In genomic region chr14:101060171-101060601, GRCh38 we compare ENCODE assay signal across 26 cellular contexts.
"Had no signal": no experiment of that assay in that cellular context is flagged by ENCODE, and none has a peak within 500 bp of the region (broad histone marks: within the 10 kb centered on the region; RNA-seq: fewer than 3 reads in every experiment).

No MANE protein-coding gene starts in this region.

- DNase-seq: activated CD4-positive, alpha-beta T cell treated with anti-CD3 and anti-CD28 coated beads, Interleukin-2, amount 10 ng/mL, durations not matched to agents 24 days and 14 days; activated CD8-positive, alpha-beta memory T cell treated with anti-CD3 and anti-CD28 coated beads, Interleukin-2, amount 10 ng/mL, durations not matched to agents 7 days and 5 days; activated CD8-positive, alpha-beta T cell treated with anti-CD3 and anti-CD28 coated beads for 36 hours; activated effector memory CD4-positive, alpha-beta T cell treated with anti-CD3 and anti-CD28 coated beads, Interleukin-2, amount 50 U/mL, for 16 hours; activated naive CD4-positive, alpha-beta T cell treated with anti-CD3 and anti-CD28 coated beads, Interleukin-2, amount 50 U/mL, for 16 hours; activated naive CD8-positive, alpha-beta T cell treated with anti-CD3 and anti-CD28 coated beads, Interleukin-2, amount 50 U/mL, for 24 hours; activated T-cell treated with anti-CD3 and anti-CD28 coated beads for 4 hours; effector memory CD4-positive, alpha-beta T cell; foreskin keratinocyte; hippocampal formation; left ventricle myocardium superior; stimulated activated CD4-positive, alpha-beta T cell treated with anti-CD3 and anti-CD28 coated beads, Interleukin-1b, Interleukin-23, amount 100 ng/mL, for 48 hours; stomach had no signal

- H3K4me1 ChIP-seq: body of pancreas, prostate gland, right atrium auricular region, stomach, suprapubic skin, vagina had no signal

- H3K9me3 Mint-ChIP-seq: natural killer cell treated with Interleukin-12 subunit alpha and Interleukin-12 subunit beta and Interleukin-15 and Interleukin-18, amount 100 ng/mL, for 72 hours; stimulated activated effector memory CD8-positive, alpha-beta T cell treated with anti-CD3 and anti-CD28 coated beads, Interleukin-12 subunit alpha, Interleukin-12 subunit beta, amount 100 ng/mL, for 72 hours had no signal

- H3K4me1 Mint-ChIP-seq: activated naive CD8-positive, alpha-beta T cell treated with anti-CD3 and anti-CD28 coated beads, Interleukin-2, amount 50 U/mL, for 24 hours; memory B cell; stimulated activated effector memory CD8-positive, alpha-beta T cell treated with anti-CD3 and anti-CD28 coated beads, Interleukin-12 subunit alpha, Interleukin-12 subunit beta, amount 100 ng/mL, for 72 hours had no signal

- H3K36me3 Mint-ChIP-seq: memory B cell; natural killer cell treated with Interleukin-12 subunit alpha and Interleukin-12 subunit beta and Interleukin-15 and Interleukin-18, amount 100 ng/mL, for 72 hours; stimulated activated effector memory CD8-positive, alpha-beta T cell treated with anti-CD3 and anti-CD28 coated beads, Interleukin-12 subunit alpha, Interleukin-12 subunit beta, amount 100 ng/mL, for 72 hours had no signal

- H3K27me3 ChIP-seq: body of pancreas, cardiac muscle cell, foreskin keratinocyte, right atrium auricular region, tibial nerve, vagina had no signal

- ATAC-seq: activated CD4-positive, CD25-positive, alpha-beta regulatory T cell treated with anti-CD3 and anti-CD28 coated beads, Interleukin-2, amount 50 U/mL, for 24 hours; activated CD8-positive, alpha-beta memory T cell treated with anti-CD3 and anti-CD28 coated beads, Interleukin-2, amount 10 ng/mL, durations not matched to agents 7 days and 5 days; activated CD8-positive, alpha-beta T cell treated with anti-CD3 and anti-CD28 coated beads for 36 hours; activated naive CD8-positive, alpha-beta T cell treated with anti-CD3 and anti-CD28 coated beads, Interleukin-2, amount 50 U/mL, for 24 hours; body of pancreas; foreskin keratinocyte; left ventricle myocardium superior; natural killer cell treated with Interleukin-12 subunit alpha and Interleukin-12 subunit beta and Interleukin-15 and Interleukin-18, amount 100 ng/mL, for 72 hours; stimulated activated effector memory CD8-positive, alpha-beta T cell treated with anti-CD3 and anti-CD28 coated beads, Interleukin-12 subunit alpha, Interleukin-12 subunit beta, amount 100 ng/mL, for 72 hours had no signal

- H3K27ac Mint-ChIP-seq: activated CD4-positive, alpha-beta T cell treated with anti-CD3 and anti-CD28 coated beads, Interleukin-2, amount 10 ng/mL, durations not matched to agents 24 days and 14 days; activated CD8-positive, alpha-beta memory T cell treated with anti-CD3 and anti-CD28 coated beads, Interleukin-2, amount 10 ng/mL, durations not matched to agents 7 days and 5 days; activated CD8-positive, alpha-beta T cell treated with anti-CD3 and anti-CD28 coated beads for 36 hours; activated naive CD8-positive, alpha-beta T cell treated with anti-CD3 and anti-CD28 coated beads, Interleukin-2, amount 50 U/mL, for 24 hours; memory B cell; natural killer cell treated with Interleukin-12 subunit alpha and Interleukin-12 subunit beta and Interleukin-15 and Interleukin-18, amount 100 ng/mL, for 72 hours; stimulated activated effector memory CD8-positive, alpha-beta T cell treated with anti-CD3 and anti-CD28 coated beads, Interleukin-12 subunit alpha, Interleukin-12 subunit beta, amount 100 ng/mL, for 72 hours; T-helper 1 cell treated with Interleukin-12 subunit alpha and Interleukin-12 subunit beta and Interleukin-4 antibody, amounts not matched to agents 30 μg/mL and 1 μg/mL, for 36 hours had no signal

- H3K9me3 ChIP-seq: body of pancreas, prostate gland, right atrium auricular region, suprapubic skin, vagina had no signal

- H3K4me3 ChIP-seq: body of pancreas, cardiac muscle cell, prostate gland, right atrium auricular region, stomach, suprapubic skin, tibial nerve, vagina had no signal

- H3K27me3 Mint-ChIP-seq: activated CD4-positive, alpha-beta T cell treated with anti-CD3 and anti-CD28 coated beads, Interleukin-2, amount 10 ng/mL, durations not matched to agents 24 days and 14 days; activated CD8-positive, alpha-beta memory T cell treated with anti-CD3 and anti-CD28 coated beads, Interleukin-2, amount 10 ng/mL, durations not matched to agents 7 days and 5 days; activated CD8-positive, alpha-beta T cell treated with anti-CD3 and anti-CD28 coated beads for 36 hours; activated naive CD8-positive, alpha-beta T cell treated with anti-CD3 and anti-CD28 coated beads, Interleukin-2, amount 50 U/mL, for 24 hours; memory B cell had no signal

- H3K36me3 ChIP-seq: cardiac muscle cell, prostate gland, right atrium auricular region, suprapubic skin, vagina had no signal

- H3K27ac ChIP-seq: body of pancreas, cardiac muscle cell, foreskin keratinocyte, prostate gland, right atrium auricular region, stomach, suprapubic skin, tibial nerve, vagina, VCaP had no signal

- H3K4me3 Mint-ChIP-seq: activated CD4-positive, alpha-beta T cell treated with anti-CD3 and anti-CD28 coated beads, Interleukin-2, amount 10 ng/mL, durations not matched to agents 24 days and 14 days; activated CD8-positive, alpha-beta memory T cell treated with anti-CD3 and anti-CD28 coated beads, Interleukin-2, amount 10 ng/mL, durations not matched to agents 7 days and 5 days; activated CD8-positive, alpha-beta T cell treated with anti-CD3 and anti-CD28 coated beads for 36 hours; activated naive CD8-positive, alpha-beta T cell treated with anti-CD3 and anti-CD28 coated beads, Interleukin-2, amount 50 U/mL, for 24 hours; memory B cell; natural killer cell treated with Interleukin-12 subunit alpha and Interleukin-12 subunit beta and Interleukin-15 and Interleukin-18, amount 100 ng/mL, for 72 hours; stimulated activated effector memory CD8-positive, alpha-beta T cell treated with anti-CD3 and anti-CD28 coated beads, Interleukin-12 subunit alpha, Interleukin-12 subunit beta, amount 100 ng/mL, for 72 hours; T-helper 1 cell treated with Interleukin-12 subunit alpha and Interleukin-12 subunit beta and Interleukin-4 antibody, amounts not matched to agents 30 μg/mL and 1 μg/mL, for 36 hours had no signal
